Comparison of ENCODE assay signal across 8 cellular contexts in the genomic region with DNA sequence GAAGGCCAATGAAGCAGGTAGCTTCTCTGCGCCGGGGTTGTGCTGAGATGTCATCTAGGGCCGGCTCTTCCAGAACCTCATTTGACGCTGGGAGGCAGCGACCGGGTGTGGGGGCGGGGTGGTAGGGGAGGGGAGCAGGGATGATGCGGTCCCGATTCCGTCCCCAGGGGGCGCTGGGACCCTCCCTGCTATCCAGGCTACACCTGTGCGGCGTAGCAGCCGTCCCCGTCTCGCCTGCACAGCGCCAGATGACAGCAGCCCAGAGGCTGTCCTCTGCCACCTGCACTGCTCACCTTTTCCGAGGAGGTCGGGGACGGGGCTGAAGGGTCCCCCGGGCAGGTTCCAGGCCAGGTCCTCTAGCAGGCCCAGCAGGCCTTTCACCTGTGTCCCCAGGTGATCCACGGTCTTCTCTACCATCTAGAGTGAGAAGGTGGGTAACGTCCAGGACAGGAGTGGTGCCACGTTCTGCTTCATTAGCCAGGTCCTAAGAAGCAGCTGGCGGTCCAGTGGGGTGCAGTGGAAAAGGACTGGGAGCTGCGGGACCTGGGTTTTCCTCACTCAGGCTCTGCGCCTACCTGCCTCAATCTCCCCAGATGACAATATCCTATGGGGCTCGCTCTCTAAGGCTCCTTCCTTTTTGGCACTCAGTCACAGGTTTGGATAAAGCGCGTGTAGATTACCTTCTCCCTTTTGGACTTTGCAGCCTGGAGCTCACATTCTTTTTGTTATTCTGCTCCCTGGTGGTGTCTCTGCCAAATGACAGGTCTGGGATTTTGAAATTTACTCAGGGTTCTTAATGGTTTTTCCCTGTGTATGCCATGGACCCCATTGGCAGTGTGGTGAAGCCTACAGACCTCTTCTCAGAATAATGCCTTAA. TPM values are rescaled to one million over a fixed set of nuclear protein-coding genes. Genes with fewer than 3 reads are reported as not detected.
DNase-seq lines count a peak whose midpoint lies in the region; ATAC-seq, FAIRE-seq and TF ChIP-seq lines count a peak whose summit lies in the region.

No MANE protein-coding gene starts in this region.

- TF ChIP-seq POLR2A in right lobe of liver (IDR thresholded peaks at IDR 0.05) (no peak), spleen (IDR thresholded peaks at IDR 0.05) (no peak)

- FAIRE-seq in urothelium cell line (lab: Jason Lieb, UNC) = peak; percentile 48

- H4K20me1 ChIP-seq in DOHH2 (ENCODE audit: control insufficient read depth, insufficient read depth, low read depth, low read length) = no peaks in the 10 kb centered on the region

- DNase-seq in HuH-7 (ENCODE audit: low spot score) (peak; percentile 50), OCI-M1 (lab: John Stamatoyannopoulos, UW) (peak; percentile 71), choroid plexus epithelial cell (ENCODE audit: low read depth) (peak; percentile 63), right lobe of liver (peak in 1 of 3 donors; percentile 41), urothelium cell line (ENCODE audit: low spot score) (peak; percentile 56), spleen (no peak), occipital lobe (lab: John Stamatoyannopoulos, UW) (no peak)

- H3K27me3 ChIP-seq in DOHH2 (ENCODE audit: control insufficient read depth, low read length) = no peaks in the 10 kb centered on the region; the same call in 1 of the 2 replicates
- H3K27me3 ChIP-seq in right lobe of liver = no peaks in the 10 kb centered on the region
- peaks cover 0 to 42% (median 14%) of the 10 kb centered on the region in 7 donors for H3K27me3 ChIP-seq in spleen (replicated peaks in 1 of 7)

- TF ChIP-seq CTCF in DOHH2 (IDR thresholded peaks at IDR 0.05; ENCODE audit: low read depth, low read length, poor library complexity, severe bottlenecking) (peak; percentile 49), choroid plexus epithelial cell (conservative IDR thresholded peaks at IDR 0.05; ENCODE audit: low read depth, low read length) (peak; percentile 67), right lobe of liver (IDR thresholded peaks at IDR 0.05) (peak; percentile 38 to 57 (median 50)), spleen (IDR thresholded peaks at IDR 0.05 in 8 of 11, conservative IDR thresholded peaks at IDR 0.05 in 3 of 11) (peak in 5 of 11 experiments; percentile 35 to 47 (median 45))

- H3K9me3 ChIP-seq in DOHH2 (ENCODE audit: control insufficient read depth, insufficient read depth, low read length) = no peaks in the 10 kb centered on the region
- H3K9me3 ChIP-seq in right lobe of liver = no peaks in the 10 kb centered on the region
- H3K9me3 ChIP-seq in spleen = peaks cover 0 to 27% (median 22%) of the 10 kb centered on the region in 8 donors

- H3K9me2 ChIP-seq in DOHH2 (replicated peaks; ENCODE audit: control insufficient read depth, low read length) = no peaks in the 10 kb centered on the region

- H3K4me1 ChIP-seq in DOHH2 (ENCODE audit: control insufficient read depth, low read length) (no peaks in the 10 kb centered on the region; the same call in 1 of the 2 replicates), right lobe of liver (peaks cover 0 to 7% (median 0%) of the 10 kb centered on the region in 4 donors), spleen (peaks cover 0 to 12% (median 6%) of the 10 kb centered on the region in 6 donors)

- no peaks in the 10 kb centered on the region for H3K79me2 ChIP-seq in DOHH2 (ENCODE audit: control insufficient read depth, low read length)

- WGBS in right lobe of liver (ENCODE audit: insufficient coverage, low coverage, low lambda C conversion rate, missing lambda C conversion rate) = 0% methylated on average over 10 of the region's 30 CpGs
- 5 to 7% (median 6%) methylated on average over 17 to 30 of the region's 30 CpGs for WGBS in spleen, 5 donors

- H3K4me3 ChIP-seq in DOHH2 (ENCODE audit: low read length) (no peak overlapping the region), choroid plexus epithelial cell (ENCODE audit: low read depth, low read length) (no peak overlapping the region), right lobe of liver (no peak overlapping the region), spleen (peak overlapping the region in 1 of 8 donors; percentile 32)

- H3F3A ChIP-seq in DOHH2 (ENCODE audit: control insufficient read depth, insufficient read depth) = no peaks in the 10 kb centered on the region

- H3K27ac ChIP-seq in DOHH2 (ENCODE audit: low read depth, low read length) = no peak overlapping the region
- no peak overlapping the region for H3K27ac ChIP-seq in right lobe of liver
- H3K27ac ChIP-seq in spleen = no peak overlapping the region

- H3K36me3 ChIP-seq in DOHH2 (ENCODE audit: control insufficient read depth, low read length) (no peaks in the 10 kb centered on the region), right lobe of liver (no peaks in the 10 kb centered on the region), spleen (no peaks in the 10 kb centered on the region)

- H3K4me2 ChIP-seq in DOHH2 (ENCODE audit: low read length) = peak overlapping the region; percentile 27; the same call in 1 of the 2 replicates

- intact Hi-C loops in right lobe of liver (cut with DNase I) (no loop called here), spleen (cut with DNase I; ENCODE audit: low total_unique reads) (no loop called here)

- ATAC-seq in right lobe of liver = peak; percentile 88 to 95 (median 91)

RNA-seq across cellular contexts. Expression of gene RAB6C, which starts 56.0 kb away (rescaled TPM):
- total RNA-seq in right lobe of liver = not detected
- total RNA-seq in spleen = 1 to 10 TPM in 2 of 7 donors, under 1 TPM in 5; 0.46 to 2.0 (median 0.83) TPM
- polyA plus RNA-seq in spleen = under 1 TPM; 0.15 to 0.29 (median 0.22) TPM
- 0.78 TPM for total RNA-seq in occipital lobe

Comparison
In these comparisons a context has a peak if more than half of its experiments do, and no peak if none do; other contexts are left out.
1. DNase-seq: peak in HuH-7 (single experiment), OCI-M1 (single experiment), choroid plexus epithelial cell (single experiment) and urothelium cell line (single experiment); none in spleen (single experiment) and occipital lobe (single experiment).